ENCODE assay signal across 12 cellular contexts in genomic region chr1:89671775-89672488, GRCh38. TPM values are rescaled to one million over a fixed set of nuclear protein-coding genes. Genes with fewer than 3 reads are reported as not detected.
DNase-seq lines count a peak whose midpoint lies in the region; ATAC-seq, FAIRE-seq and TF ChIP-seq lines count a peak whose summit lies in the region.
"Had no signal": no experiment of that assay in that cellular context is flagged by ENCODE, and none has a peak within 500 bp of the region (broad histone marks: within the 10 kb centered on the region; RNA-seq: fewer than 3 reads in every experiment).

No MANE protein-coding gene starts in this region.

- H3K9me3 Mint-ChIP-seq in CD8-positive, alpha-beta T cell: no peaks in the 10 kb centered on the region
- no peaks in the 10 kb centered on the region for H3K9me3 Mint-ChIP-seq in activated T-helper 2 cell treated with anti-CD3 and anti-CD28 coated beads, Interferon-gamma antibody, Interleukin-2, Interleukin-4, amounts not matched to agents 10 μg/mL and 5 μg/mL and 100 μg/mL, durations not matched to agents 14 hours and 24 hours and 36 hours

- no peak overlapping the region for H4K8ac ChIP-seq in neuronal stem cell (ENCODE audit: low read depth, low read length)

- CTCF ChIA-PET in CD8-positive, alpha-beta T cell (lab: Charles Lee): interaction anchor here (0.7 kb wide), 1 partner anchor 24 kb away, joined by 4 read pairs; no protein-coding TSS in a partner anchor

- H3K4me3 Mint-ChIP-seq in CD8-positive, alpha-beta T cell: no peak overlapping the region
- H3K4me3 Mint-ChIP-seq in activated T-helper 2 cell treated with anti-CD3 and anti-CD28 coated beads, Interferon-gamma antibody, Interleukin-2, Interleukin-4, amounts not matched to agents 10 μg/mL and 5 μg/mL and 100 μg/mL, durations not matched to agents 14 hours and 24 hours and 36 hours (ENCODE audit: low read depth): no peak overlapping the region

- H4K20me1 ChIP-seq in keratinocyte (ENCODE audit: control insufficient read depth, extremely low read depth, insufficient read depth, low read length): no peaks in the 10 kb centered on the region

- no peak for DNase-seq in CD8-positive, alpha-beta T cell
- DNase-seq in HCEC 1CT (peak; percentile 79), keratinocyte (ENCODE audit: low read depth, low spot score) (peak; percentile 38), neuronal stem cell (ENCODE audit: low spot score) (no peak), H4 (ENCODE audit: low spot score) (no peak)
- no peak for DNase-seq in activated T-helper 2 cell treated with anti-CD3 and anti-CD28 coated beads, Interferon-gamma antibody, Interleukin-2, Interleukin-4, amounts not matched to agents 10 μg/mL and 5 μg/mL and 100 μg/mL, durations not matched to agents 14 hours and 24 hours and 36 hours (ENCODE audit: low spot score)
- DNase-seq: islet precursor cell, NCI-H146, NCI-H774, right lobe of liver had no signal

- WGBS in neuronal stem cell (ENCODE audit: extremely low coverage in 2 of 2, insufficient read length in 2 of 2, insufficient replicate concordance in 1 of 2), 2 donors: no CpG with 5 or more reads among the region's 4 CpGs

- dilution Hi-C loops in keratinocyte (cut with MboI; ENCODE audit: extremely low pct_ligation_motif_present, low sequenced_read_pairs): no loop called here

- peaks cover 90% of the 10 kb centered on the region for H3K4me1 Mint-ChIP-seq in CD8-positive, alpha-beta T cell (ENCODE audit: low read depth)
- H3K4me1 Mint-ChIP-seq in activated T-helper 2 cell treated with anti-CD3 and anti-CD28 coated beads, Interferon-gamma antibody, Interleukin-2, Interleukin-4, amounts not matched to agents 10 μg/mL and 5 μg/mL and 100 μg/mL, durations not matched to agents 14 hours and 24 hours and 36 hours (ENCODE audit: low read depth): peaks cover 88% of the 10 kb centered on the region

- H3K27ac Mint-ChIP-seq in CD8-positive, alpha-beta T cell: peak overlapping the region; percentile 23
- H3K27ac Mint-ChIP-seq in activated T-helper 2 cell treated with anti-CD3 and anti-CD28 coated beads, Interferon-gamma antibody, Interleukin-2, Interleukin-4, amounts not matched to agents 10 μg/mL and 5 μg/mL and 100 μg/mL, durations not matched to agents 14 hours and 24 hours and 36 hours: peak overlapping the region; percentile 54

- no peak overlapping the region for H3K14ac ChIP-seq in neuronal stem cell (ENCODE audit: low read length)

- H3K9me3 ChIP-seq in CD8-positive, alpha-beta T cell (ENCODE audit: low read length): no peaks in the 10 kb centered on the region
- no peaks in the 10 kb centered on the region for H3K9me3 ChIP-seq in keratinocyte (ENCODE audit: control insufficient read depth, low read depth, low read length)
- no peaks in the 10 kb centered on the region for H3K9me3 ChIP-seq in neuronal stem cell (replicated peaks in 1 of 2; ENCODE audit: control insufficient read depth in 2 of 2, insufficient read depth in 1 of 2, low read depth in 1 of 2, low read length in 2 of 2)
- H3K9me3 ChIP-seq: right lobe of liver had no signal

- TF ChIP-seq CTCF in CD8-positive, alpha-beta T cell (IDR thresholded peaks at IDR 0.05): no peak
- no peak for TF ChIP-seq CTCF in keratinocyte (optimal IDR thresholded peaks at IDR 0.05 in 1 of 3, IDR thresholded peaks at IDR 0.05 in 1 of 3, conservative IDR thresholded peaks at IDR 0.05 in 1 of 3; ENCODE audit: extremely low read depth in 1 of 3, insufficient read depth in 2 of 3, low read length in 3 of 3)

- no peak overlapping the region for H3K4ac ChIP-seq in neuronal stem cell (ENCODE audit: low read length)

- H3K36me3 Mint-ChIP-seq in CD8-positive, alpha-beta T cell: peaks cover 27% of the 10 kb centered on the region
- peaks cover 77% of the 10 kb centered on the region for H3K36me3 Mint-ChIP-seq in activated T-helper 2 cell treated with anti-CD3 and anti-CD28 coated beads, Interferon-gamma antibody, Interleukin-2, Interleukin-4, amounts not matched to agents 10 μg/mL and 5 μg/mL and 100 μg/mL, durations not matched to agents 14 hours and 24 hours and 36 hours (ENCODE audit: low read depth)

- H3K23ac ChIP-seq in neuronal stem cell (ENCODE audit: low read depth, low read length, poor library complexity): no peak overlapping the region

- no peak overlapping the region for H2BK5ac ChIP-seq in neuronal stem cell (ENCODE audit: low read length)

- no peak overlapping the region for H2AK5ac ChIP-seq in neuronal stem cell (ENCODE audit: low read depth, low read length)

- no peak overlapping the region for H2BK12ac ChIP-seq in neuronal stem cell (ENCODE audit: low read length)

- no peaks in the 10 kb centered on the region for H3K27me3 Mint-ChIP-seq in CD8-positive, alpha-beta T cell (ENCODE audit: low read depth)
- H3K27me3 Mint-ChIP-seq in activated T-helper 2 cell treated with anti-CD3 and anti-CD28 coated beads, Interferon-gamma antibody, Interleukin-2, Interleukin-4, amounts not matched to agents 10 μg/mL and 5 μg/mL and 100 μg/mL, durations not matched to agents 14 hours and 24 hours and 36 hours (ENCODE audit: low read depth): no peaks in the 10 kb centered on the region

- H2AFZ ChIP-seq in keratinocyte (ENCODE audit: control insufficient read depth, low read length): no peak overlapping the region
- H2AFZ ChIP-seq in neuronal stem cell (ENCODE audit: low read length): no peak overlapping the region

- peaks cover 79% of the 10 kb centered on the region for H3K79me2 ChIP-seq in keratinocyte (ENCODE audit: control insufficient read depth, insufficient read depth, low read length)

- POLR2A ChIA-PET in CD8-positive, alpha-beta T cell (lab: Charles Lee): interaction anchor here (0.5 to 1.3 kb wide), 3 partner anchors 12 to 808 kb away, joined by 3 to 5 read pairs (median 4); no protein-coding TSS in a partner anchor

- no peaks in the 10 kb centered on the region for H3K27me3 ChIP-seq in CD8-positive, alpha-beta T cell (ENCODE audit: insufficient read depth, low read length)
- H3K27me3 ChIP-seq in keratinocyte (ENCODE audit: control insufficient read depth, extremely low read depth, insufficient read depth, low read length) (no peaks in the 10 kb centered on the region), neuronal stem cell (ENCODE audit: control insufficient read depth in 3 of 3, insufficient read depth in 3 of 3, low read depth in 1 of 3, low read length in 3 of 3) (no peaks in the 10 kb centered on the region)
- H3K27me3 ChIP-seq: right lobe of liver had no signal

- no peak overlapping the region for H3K18ac ChIP-seq in neuronal stem cell (ENCODE audit: low read length)

- H3K4me2 ChIP-seq in keratinocyte (ENCODE audit: control insufficient read depth, extremely low read depth, insufficient read depth, low read depth, low read length) (peak overlapping the region; percentile 6), neuronal stem cell (ENCODE audit: insufficient read depth, low read length, poor library complexity, severe bottlenecking) (no peak overlapping the region)

- no peak overlapping the region for H3K4me3 ChIP-seq in CD8-positive, alpha-beta T cell (ENCODE audit: low read depth, low read length)
- no peak overlapping the region for H3K4me3 ChIP-seq in keratinocyte (ENCODE audit: control insufficient read depth in 2 of 3, extremely low read depth in 1 of 3, insufficient read depth in 2 of 3, low read depth in 1 of 3, low read length in 3 of 3)
- H3K4me3 ChIP-seq in neuronal stem cell (ENCODE audit: low read length in 2 of 2): no peak overlapping the region
- H3K4me3 ChIP-seq: coronary artery, right lobe of liver had no signal

- H4K91ac ChIP-seq in neuronal stem cell (ENCODE audit: low read depth, low read length, poor library complexity): no peak overlapping the region

- no peak overlapping the region for H2BK15ac ChIP-seq in neuronal stem cell (ENCODE audit: low read length)

- intact Hi-C loops in CD8-positive, alpha-beta T cell (cut with DNase I, micrococcal nuclease): loop anchor here in 1 of 2 experiments (2.0 kb wide), 1 partner anchor 15 kb away; no protein-coding TSS in a partner anchor
- intact Hi-C loops in activated T-helper 2 cell treated with anti-CD3 and anti-CD28 coated beads, Interferon-gamma antibody, Interleukin-2, Interleukin-4, amounts not matched to agents 10 μg/mL and 5 μg/mL and 100 μg/mL, durations not matched to agents 14 hours and 24 hours and 36 hours (cut with micrococcal nuclease): loop anchor here (2.0 to 5.0 kb wide), 2 partner anchors 17 to 35 kb away; no protein-coding TSS in a partner anchor

- peaks cover 83% of the 10 kb centered on the region for H3K4me1 ChIP-seq in CD8-positive, alpha-beta T cell (ENCODE audit: insufficient read depth, low read length)
- H3K4me1 ChIP-seq in keratinocyte (ENCODE audit: control insufficient read depth, extremely low read depth, insufficient read depth, low read length): peaks cover 14% of the 10 kb centered on the region
- peaks cover 0 to 2% of the 10 kb centered on the region in 2 donors for H3K4me1 ChIP-seq in neuronal stem cell (ENCODE audit: control insufficient read depth in 2 of 2, insufficient read depth in 1 of 2, low read depth in 1 of 2, low read length in 2 of 2)
- H3K4me1 ChIP-seq: right lobe of liver had no signal

- no peak overlapping the region for H2BK120ac ChIP-seq in neuronal stem cell (ENCODE audit: low read depth, low read length)

- no peaks in the 10 kb centered on the region for H3K9me1 ChIP-seq in keratinocyte (ENCODE audit: control insufficient read depth, extremely low read depth, insufficient read depth, low read length)

- FAIRE-seq in keratinocyte (lab: Jason Lieb, UNC): peak; percentile 93

- no peak overlapping the region for H3K9ac ChIP-seq in keratinocyte (ENCODE audit: control insufficient read depth, extremely low read depth, insufficient read depth, low read length)
- H3K9ac ChIP-seq in neuronal stem cell (ENCODE audit: low read depth, low read length, poor library complexity): no peak overlapping the region

- H3K79me1 ChIP-seq in neuronal stem cell (ENCODE audit: low read depth, low read length): no peaks in the 10 kb centered on the region

- no peaks in the 10 kb centered on the region for H3K36me3 ChIP-seq in CD8-positive, alpha-beta T cell (ENCODE audit: insufficient read depth, low read length)
- H3K36me3 ChIP-seq in keratinocyte (ENCODE audit: control insufficient read depth in 2 of 2, extremely low read depth in 1 of 2, insufficient read depth in 2 of 2, low read length in 2 of 2): no peaks in the 10 kb centered on the region
- no peaks in the 10 kb centered on the region for H3K36me3 ChIP-seq in neuronal stem cell (replicated peaks in 1 of 2; ENCODE audit: control insufficient read depth in 2 of 2, insufficient read depth in 2 of 2, low read length in 2 of 2)
- H3K36me3 ChIP-seq: right lobe of liver had no signal

- ATAC-seq in CD8-positive, alpha-beta T cell: no peak
- no peak for ATAC-seq in HG02938 (IDR thresholded peaks at IDR 0.05; ENCODE audit: unreplicated experiment)

- no peak overlapping the region for H3K27ac ChIP-seq in CD8-positive, alpha-beta T cell (ENCODE audit: low read depth, low read length)
- H3K27ac ChIP-seq in keratinocyte (ENCODE audit: control insufficient read depth, insufficient read depth, low read length) (peak overlapping the region; percentile 16), neuronal stem cell (replicated peaks; ENCODE audit: low read length) (no peak overlapping the region)
- H3K27ac ChIP-seq: coronary artery, right lobe of liver had no signal

RNA-seq across cellular contexts. Expression of gene LRRC8C, which starts 39.0 kb away (rescaled TPM):
- total RNA-seq in CD8-positive, alpha-beta T cell: 10 to 100 TPM; 24.0 to 26.7 TPM
- total RNA-seq in activated T-helper 2 cell treated with anti-CD3 and anti-CD28 coated beads, Interferon-gamma antibody, Interleukin-2, Interleukin-4, amounts not matched to agents 10 μg/mL and 5 μg/mL and 100 μg/mL, durations not matched to agents 14 hours and 24 hours and 36 hours: 56.1 and 56.5 TPM in 2 replicates
- polyA plus RNA-seq in keratinocyte: 8.6 to 18.4 TPM (median 15.7 TPM) in 3 replicates
- polyA plus RNA-seq in keratinocyte (2011; ENCODE audit: low read depth): 1.8 TPM
- polyA plus RNA-seq in keratinocyte (2011; cell fraction: cytosol; rRNA removed): 3.9 and 8.3 TPM in 2 replicates
- 12.3 and 15.8 TPM in 2 replicates for polyA plus RNA-seq in keratinocyte (2011; cell fraction: nucleus; rRNA removed)
- polyA plus RNA-seq in keratinocyte (2012; ENCODE audit: low replicate concordance): 3.3 and 11.5 TPM in 2 replicates
- 7.5 to 24.6 TPM (median 11.1 TPM) in 3 replicates for polyA minus RNA-seq in keratinocyte
- 9.0 TPM for polyA minus RNA-seq in keratinocyte (2011; cell fraction: cytosol; rRNA and poly(A)+ RNA removed)
- 17.0 and 26.4 TPM in 2 replicates for polyA minus RNA-seq in keratinocyte (2011; cell fraction: nucleus; rRNA and poly(A)+ RNA removed)
- 4.1 TPM for polyA plus RNA-seq in neuronal stem cell (2013, experiment 1 of 2)
- polyA plus RNA-seq in neuronal stem cell (2013, experiment 2 of 2): 4.5 TPM
- total RNA-seq in H4 (2014; rRNA removed; shearing (Covaris generic)): 4.4 and 7.0 TPM in 2 replicates

Comparison
In these comparisons a context has a peak if more than half of its experiments do, and no peak if none do; other contexts are left out.
1. DNase-seq: peak in HCEC 1CT (single experiment) and keratinocyte (single experiment); none in CD8-positive, alpha-beta T cell (0 of 7), activated T-helper 2 cell treated with anti-CD3 and anti-CD28 coated beads, Interferon-gamma antibody, Interleukin-2, Interleukin-4, amounts not matched to agents 10 μg/mL and 5 μg/mL and 100 μg/mL, durations not matched to agents 14 hours and 24 hours and 36 hours (single experiment), neuronal stem cell (single experiment) and H4 (single experiment).